7 cellular contexts compared by ENCODE assay signal in the genomic region with DNA sequence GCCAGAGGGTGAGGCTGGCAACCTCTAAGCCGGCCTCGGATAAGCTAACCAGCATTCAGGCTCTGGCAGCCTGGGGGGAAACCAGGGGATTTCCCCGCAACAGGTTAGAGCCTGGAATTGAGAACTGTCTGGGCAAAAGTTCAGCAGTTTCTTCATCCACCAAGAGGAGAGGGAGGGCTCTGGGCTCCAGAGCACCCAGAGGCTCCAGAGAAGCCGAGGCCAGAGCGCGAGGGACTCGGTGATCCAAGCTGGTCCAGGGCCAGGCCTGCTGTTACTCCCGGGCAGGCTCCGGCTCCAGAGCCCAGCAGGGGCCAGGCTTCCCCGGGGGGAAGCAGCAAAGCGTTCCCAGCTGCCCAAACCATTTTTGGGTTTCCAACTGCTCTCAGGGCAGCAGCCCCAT. TPM values are rescaled to one million over a fixed set of nuclear protein-coding genes. Genes with fewer than 3 reads are reported as not detected.
DNase-seq lines count a peak whose midpoint lies in the region; ATAC-seq and TF ChIP-seq lines count a peak whose summit lies in the region.
"Had no signal": no experiment of that assay in that cellular context is flagged by ENCODE, and none has a peak within 500 bp of the region (broad histone marks: within the 10 kb centered on the region; RNA-seq: fewer than 3 reads in every experiment).

No MANE protein-coding gene starts in this region.

- no peaks in the 10 kb centered on the region for H3K27me3 Mint-ChIP-seq in naive thymus-derived CD4-positive, alpha-beta T cell
- H3K27me3 Mint-ChIP-seq in activated T-helper 1 cell treated with anti-CD3 and anti-CD28 coated beads, Interleukin-12 subunit alpha, Interleukin-12 subunit beta, Interleukin-2, Interleukin-4 antibody, amounts not matched to agents 30 ng/mL and 10 ng/mL and 1 ng/mL, durations not matched to agents 14 hours and 24 hours and 36 hours (ENCODE audit: insufficient read depth), result no peaks in the 10 kb centered on the region
- H3K27me3 Mint-ChIP-seq in WTC11 (ENCODE audit: low read depth), result no peaks in the 10 kb centered on the region

- TF ChIP-seq CTCF in DOHH2 (IDR thresholded peaks at IDR 0.05; ENCODE audit: low read depth, low read length, poor library complexity, severe bottlenecking) (no peak), WTC11 (IDR thresholded peaks at IDR 0.05) (no peak)

- no peaks in the 10 kb centered on the region for H3K9me3 ChIP-seq in DOHH2 (ENCODE audit: control insufficient read depth, insufficient read depth, low read length)
- H3K9me3 ChIP-seq in naive thymus-derived CD4-positive, alpha-beta T cell (ENCODE audit: control insufficient read depth in 2 of 3, low read length in 3 of 3), result no peaks in the 10 kb centered on the region

- H3K79me2 ChIP-seq in DOHH2 (ENCODE audit: control insufficient read depth, low read length), result no peaks in the 10 kb centered on the region

- no peak for ATAC-seq in naive thymus-derived CD4-positive, alpha-beta T cell
- no peak for ATAC-seq in WTC11

- H3K36me3 ChIP-seq in DOHH2 (ENCODE audit: control insufficient read depth, low read length), result peaks cover 82% of the 10 kb centered on the region
- peaks cover 0 to 41% (median 0%) of the 10 kb centered on the region in 3 experiments for H3K36me3 ChIP-seq in naive thymus-derived CD4-positive, alpha-beta T cell (ENCODE audit: control insufficient read depth in 2 of 3, insufficient read depth in 3 of 3, low read length in 3 of 3)

- peak overlapping the region in 6 of 10 donors; percentile 32 to 84 (median 72) for H3K4me3 Mint-ChIP-seq in naive thymus-derived CD4-positive, alpha-beta T cell
- no peak overlapping the region for H3K4me3 Mint-ChIP-seq in activated T-helper 1 cell treated with anti-CD3 and anti-CD28 coated beads, Interleukin-12 subunit alpha, Interleukin-12 subunit beta, Interleukin-2, Interleukin-4 antibody, amounts not matched to agents 30 ng/mL and 10 ng/mL and 1 ng/mL, durations not matched to agents 14 hours and 24 hours and 36 hours
- H3K4me3 Mint-ChIP-seq in WTC11, result no peak overlapping the region

- POLR2A ChIA-PET in naive thymus-derived CD4-positive, alpha-beta T cell (lab: Charles Lee), result interaction anchor here (0.6 to 7.6 kb wide), 8 partner anchors 14 to 74 kb away, joined by 3 to 135 read pairs (median 12); partner anchors contain the start of genes GGA1, NOL12, PDXP and SH3BP1
- POLR2A ChIA-PET in WTC11 (lab: Charles Lee), result interaction anchor here (0.5 kb wide), 1 partner anchor 18 kb away, joined by 5 read pairs; no protein-coding TSS in a partner anchor

- no peaks in the 10 kb centered on the region for H3K9me2 ChIP-seq in DOHH2 (replicated peaks; ENCODE audit: control insufficient read depth, low read length)

- peaks cover 0 to 8% (median 3%) of the 10 kb centered on the region in 5 donors for H3K36me3 Mint-ChIP-seq in naive thymus-derived CD4-positive, alpha-beta T cell
- peaks cover 7% of the 10 kb centered on the region for H3K36me3 Mint-ChIP-seq in activated T-helper 1 cell treated with anti-CD3 and anti-CD28 coated beads, Interleukin-12 subunit alpha, Interleukin-12 subunit beta, Interleukin-2, Interleukin-4 antibody, amounts not matched to agents 30 ng/mL and 10 ng/mL and 1 ng/mL, durations not matched to agents 14 hours and 24 hours and 36 hours (ENCODE audit: low read depth)
- H3K36me3 Mint-ChIP-seq in WTC11, result peaks cover 2% of the 10 kb centered on the region; the same call in 1 of the 2 replicates

- peak in 6 of 61 donors; percentile 6 to 43 (median 21) for DNase-seq in caudate nucleus (lab: John Stamatoyannopoulos, UW)
- no peak for DNase-seq in naive thymus-derived CD4-positive, alpha-beta T cell
- no peak for DNase-seq in activated T-helper 1 cell treated with anti-CD3 and anti-CD28 coated beads, Interleukin-12 subunit alpha, Interleukin-12 subunit beta, Interleukin-2, Interleukin-4 antibody, amounts not matched to agents 30 ng/mL and 10 ng/mL and 1 ng/mL, durations not matched to agents 14 hours and 24 hours and 36 hours (ENCODE audit: low spot score)
- no peak for DNase-seq in kidney glomerular epithelial cell (lab: John Stamatoyannopoulos, UW)
- no peak for DNase-seq in WTC11 (ENCODE audit: low spot score)

- peaks cover 39% of the 10 kb centered on the region for H3K4me1 ChIP-seq in DOHH2 (ENCODE audit: control insufficient read depth, low read length)
- H3K4me1 ChIP-seq in naive thymus-derived CD4-positive, alpha-beta T cell (ENCODE audit: control insufficient read depth in 2 of 2, insufficient read depth in 2 of 2, low read length in 2 of 2), result peaks cover 46 to 59% of the 10 kb centered on the region in 2 donors

- peak overlapping the region in 8 of 9 donors; percentile 13 to 94 (median 90) for H3K27ac Mint-ChIP-seq in naive thymus-derived CD4-positive, alpha-beta T cell
- H3K27ac Mint-ChIP-seq in activated T-helper 1 cell treated with anti-CD3 and anti-CD28 coated beads, Interleukin-12 subunit alpha, Interleukin-12 subunit beta, Interleukin-2, Interleukin-4 antibody, amounts not matched to agents 30 ng/mL and 10 ng/mL and 1 ng/mL, durations not matched to agents 14 hours and 24 hours and 36 hours, result no peak overlapping the region
- no peak overlapping the region for H3K27ac Mint-ChIP-seq in WTC11

- no peaks in the 10 kb centered on the region for H3K9me3 Mint-ChIP-seq in naive thymus-derived CD4-positive, alpha-beta T cell
- no peaks in the 10 kb centered on the region for H3K9me3 Mint-ChIP-seq in activated T-helper 1 cell treated with anti-CD3 and anti-CD28 coated beads, Interleukin-12 subunit alpha, Interleukin-12 subunit beta, Interleukin-2, Interleukin-4 antibody, amounts not matched to agents 30 ng/mL and 10 ng/mL and 1 ng/mL, durations not matched to agents 14 hours and 24 hours and 36 hours
- H3K9me3 Mint-ChIP-seq in WTC11, result no peaks in the 10 kb centered on the region

- intact Hi-C loops in naive thymus-derived CD4-positive, alpha-beta T cell (cut with micrococcal nuclease), result loop anchor here in 1 of 2 donors (5.0 kb wide), 1 partner anchor 121 kb away; no protein-coding TSS in a partner anchor
- intact Hi-C loops in activated T-helper 1 cell treated with anti-CD3 and anti-CD28 coated beads, Interleukin-12 subunit alpha, Interleukin-12 subunit beta, Interleukin-2, Interleukin-4 antibody, amounts not matched to agents 30 ng/mL and 10 ng/mL and 1 ng/mL, durations not matched to agents 14 hours and 24 hours and 36 hours (cut with micrococcal nuclease), result no loop called here

- H4K20me1 ChIP-seq in DOHH2 (ENCODE audit: control insufficient read depth, insufficient read depth, low read depth, low read length), result no peaks in the 10 kb centered on the region

- H3K27ac ChIP-seq in DOHH2 (ENCODE audit: low read depth, low read length) (0 out of 2 replicates have a peak overlapping the region, but pooled peaks have one; percentile 7), caudate nucleus (ENCODE audit: low read depth, low read length) (peak overlapping the region; percentile 58)
- peak overlapping the region; percentile 79 for H3K27ac ChIP-seq in naive thymus-derived CD4-positive, alpha-beta T cell (ENCODE audit: low read depth, low read length)

- H3K4me3 ChIP-seq in DOHH2 (ENCODE audit: low read length), result no peak overlapping the region
- H3K4me3 ChIP-seq in naive thymus-derived CD4-positive, alpha-beta T cell (ENCODE audit: low read length), result no peak overlapping the region

- 0 out of 2 replicates have a peak, but pooled peaks cover 6% of the 10 kb centered on the region for H3F3A ChIP-seq in DOHH2 (ENCODE audit: control insufficient read depth, insufficient read depth)

- H3K4me2 ChIP-seq in DOHH2 (ENCODE audit: low read length), result peak overlapping the region; percentile 61; the same call in 1 of the 2 replicates

- no peaks in the 10 kb centered on the region for H3K27me3 ChIP-seq in DOHH2 (ENCODE audit: control insufficient read depth, low read length)
- H3K27me3 ChIP-seq in naive thymus-derived CD4-positive, alpha-beta T cell (ENCODE audit: control insufficient read depth in 2 of 2, insufficient read depth in 2 of 2, low read length in 2 of 2), result no peaks in the 10 kb centered on the region

- CTCF ChIA-PET in naive thymus-derived CD4-positive, alpha-beta T cell (lab: Charles Lee), result interaction anchor here (0.6 to 20.3 kb wide), 7 partner anchors 14 to 220 kb away, joined by 4 to 292 read pairs (median 4); partner anchors contain the start of gene SH3BP1
- CTCF ChIA-PET in WTC11 (lab: Charles Lee), result interaction anchor here (1.0 to 11.4 kb wide), 6 partner anchors 8 to 34 kb away, joined by 3 to 152 read pairs (median 6); partner anchors contain the start of gene GGA1

- H3K4me1 Mint-ChIP-seq in naive thymus-derived CD4-positive, alpha-beta T cell, result peaks cover 29 to 65% (median 45%) of the 10 kb centered on the region in 7 donors
- H3K4me1 Mint-ChIP-seq in activated T-helper 1 cell treated with anti-CD3 and anti-CD28 coated beads, Interleukin-12 subunit alpha, Interleukin-12 subunit beta, Interleukin-2, Interleukin-4 antibody, amounts not matched to agents 30 ng/mL and 10 ng/mL and 1 ng/mL, durations not matched to agents 14 hours and 24 hours and 36 hours (ENCODE audit: low read depth), result peaks cover 42% of the 10 kb centered on the region
- peaks cover 3% of the 10 kb centered on the region for H3K4me1 Mint-ChIP-seq in WTC11

RNA-seq across cellular contexts. Expression of gene SH3BP1, which starts 13.3 kb away (rescaled TPM):
- total RNA-seq in naive thymus-derived CD4-positive, alpha-beta T cell, result 100 to 1,000 TPM in 2 of 5 experiments, 10 to 100 TPM in 3; 66.4 to 157 (median 89.2) TPM
- polyA plus RNA-seq in naive thymus-derived CD4-positive, alpha-beta T cell, result 10 to 100 TPM; 12.9 to 23.0 TPM
- 110 and 116 TPM in 2 replicates for total RNA-seq in activated T-helper 1 cell treated with anti-CD3 and anti-CD28 coated beads, Interleukin-12 subunit alpha, Interleukin-12 subunit beta, Interleukin-2, Interleukin-4 antibody, amounts not matched to agents 30 ng/mL and 10 ng/mL and 1 ng/mL, durations not matched to agents 14 hours and 24 hours and 36 hours
- total RNA-seq in WTC11 (2021), result 35.4 to 39.4 TPM (median 36.6 TPM) in 3 replicates

RNA-seq across cellular contexts. Expression of gene GGA1, which starts 17.5 kb away (rescaled TPM):
- total RNA-seq in naive thymus-derived CD4-positive, alpha-beta T cell, result 100 to 1,000 TPM in 3 of 5 experiments, 10 to 100 TPM in 2; 64.2 to 124 (median 102) TPM
- polyA plus RNA-seq in naive thymus-derived CD4-positive, alpha-beta T cell, result 10 to 100 TPM; 20.8 to 22.3 TPM
- total RNA-seq in activated T-helper 1 cell treated with anti-CD3 and anti-CD28 coated beads, Interleukin-12 subunit alpha, Interleukin-12 subunit beta, Interleukin-2, Interleukin-4 antibody, amounts not matched to agents 30 ng/mL and 10 ng/mL and 1 ng/mL, durations not matched to agents 14 hours and 24 hours and 36 hours, result 70.8 and 78.9 TPM in 2 replicates
- total RNA-seq in WTC11 (2021), result 59.5 to 66.3 TPM (median 61.6 TPM) in 3 replicates

RNA-seq across cellular contexts. Expression of gene PDXP, which starts 32.4 kb away (rescaled TPM):
- 10 to 100 TPM in 1 of 5 experiments, 1 to 10 TPM in 4; 3.9 to 27.4 (median 7.5) TPM for total RNA-seq in naive thymus-derived CD4-positive, alpha-beta T cell
- 1 to 10 TPM; 1.9 to 3.6 TPM for polyA plus RNA-seq in naive thymus-derived CD4-positive, alpha-beta T cell
- total RNA-seq in activated T-helper 1 cell treated with anti-CD3 and anti-CD28 coated beads, Interleukin-12 subunit alpha, Interleukin-12 subunit beta, Interleukin-2, Interleukin-4 antibody, amounts not matched to agents 30 ng/mL and 10 ng/mL and 1 ng/mL, durations not matched to agents 14 hours and 24 hours and 36 hours, result 47.0 and 50.4 TPM in 2 replicates
- 36.1 to 42.5 TPM (median 42.3 TPM) in 3 replicates for total RNA-seq in WTC11 (2021)

RNA-seq across cellular contexts. Expression of gene LGALS2, which starts 46.3 kb away (rescaled TPM):
- 100 to 1,000 TPM in 1 of 5 experiments, 1 to 10 TPM in 1, not detected in 3; 6.4 to 123 TPM for total RNA-seq in naive thymus-derived CD4-positive, alpha-beta T cell
- under 1 TPM in 1 of 2 donors, not detected in 1; 0.71 TPM for polyA plus RNA-seq in naive thymus-derived CD4-positive, alpha-beta T cell
- not detected in 2 replicates for total RNA-seq in activated T-helper 1 cell treated with anti-CD3 and anti-CD28 coated beads, Interleukin-12 subunit alpha, Interleukin-12 subunit beta, Interleukin-2, Interleukin-4 antibody, amounts not matched to agents 30 ng/mL and 10 ng/mL and 1 ng/mL, durations not matched to agents 14 hours and 24 hours and 36 hours
- 0.33 TPM in 1 of 3 replicates, not detected in the others for total RNA-seq in WTC11 (2021)
- total RNA-seq: lung microvascular endothelial cell had no signal

RNA-seq across cellular contexts. Expression of gene LGALS1, which starts 49.3 kb away (rescaled TPM):
- 100 to 1,000 TPM in 2 of 5 experiments, 10 to 100 TPM in 3; 23.6 to 969 (median 54.4) TPM for total RNA-seq in naive thymus-derived CD4-positive, alpha-beta T cell
- 10 to 100 TPM; 22.9 to 30.5 TPM for polyA plus RNA-seq in naive thymus-derived CD4-positive, alpha-beta T cell
- 245 and 254 TPM in 2 replicates for total RNA-seq in activated T-helper 1 cell treated with anti-CD3 and anti-CD28 coated beads, Interleukin-12 subunit alpha, Interleukin-12 subunit beta, Interleukin-2, Interleukin-4 antibody, amounts not matched to agents 30 ng/mL and 10 ng/mL and 1 ng/mL, durations not matched to agents 14 hours and 24 hours and 36 hours
- total RNA-seq in WTC11 (2021), result 17.3 to 23.5 TPM (median 19.2 TPM) in 3 replicates

Comparison
In these comparisons a context has a peak if more than half of its experiments do, and no peak if none do; other contexts are left out.
1. H3K27ac ChIP-seq: peak in every context shown above with its lines; median percentile 79 in naive thymus-derived CD4-positive, alpha-beta T cell; 58 in caudate nucleus; 7 in DOHH2.
2. H3K27ac Mint-ChIP-seq: peak in naive thymus-derived CD4-positive, alpha-beta T cell (8 of 9); none in activated T-helper 1 cell treated with anti-CD3 and anti-CD28 coated beads, Interleukin-12 subunit alpha, Interleukin-12 subunit beta, Interleukin-2, Interleukin-4 antibody, amounts not matched to agents 30 ng/mL and 10 ng/mL and 1 ng/mL, durations not matched to agents 14 hours and 24 hours and 36 hours (single experiment) and WTC11 (single experiment).
3. H3K4me3 Mint-ChIP-seq: peak in naive thymus-derived CD4-positive, alpha-beta T cell (6 of 10); none in activated T-helper 1 cell treated with anti-CD3 and anti-CD28 coated beads, Interleukin-12 subunit alpha, Interleukin-12 subunit beta, Interleukin-2, Interleukin-4 antibody, amounts not matched to agents 30 ng/mL and 10 ng/mL and 1 ng/mL, durations not matched to agents 14 hours and 24 hours and 36 hours (single experiment) and WTC11 (single experiment).